1 cellular context compared by ENCODE assay signal in the genomic region with DNA sequence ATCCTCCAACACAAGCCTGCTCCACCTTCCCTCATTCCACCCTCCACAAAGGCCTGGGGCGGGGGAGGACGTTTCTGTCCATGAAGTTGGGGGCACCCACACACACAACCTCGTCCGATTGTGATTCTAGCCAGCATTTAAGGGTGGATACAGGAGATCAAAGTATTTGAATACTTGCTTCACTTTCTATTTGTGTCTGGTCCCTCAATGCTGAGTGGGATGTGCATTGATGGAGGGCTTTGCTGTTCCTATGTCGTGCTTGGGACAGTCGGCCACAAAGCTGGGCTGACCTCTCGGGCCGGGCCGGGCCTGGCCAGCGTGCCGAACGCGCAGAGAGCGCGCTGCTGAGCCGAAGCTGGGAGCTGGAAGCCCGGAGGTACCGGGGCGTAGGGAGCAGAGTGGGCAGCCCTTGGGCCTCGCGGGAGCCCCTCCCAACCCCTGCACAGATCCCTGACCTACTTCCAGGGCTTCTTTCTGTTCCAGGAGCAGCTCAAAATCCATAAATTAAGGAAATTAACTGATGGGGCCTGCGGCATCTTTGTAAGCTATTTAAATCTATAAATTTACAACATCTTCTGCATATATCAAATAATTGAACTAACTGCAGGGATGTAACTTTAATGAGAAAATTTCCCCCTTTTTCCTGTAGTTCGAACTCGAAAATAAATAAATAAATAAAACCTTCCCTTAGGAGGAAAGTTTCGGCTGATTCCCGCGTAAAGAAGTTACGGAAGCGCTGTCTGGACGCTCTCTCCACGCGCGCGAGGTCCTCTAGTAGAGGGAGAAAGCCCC.
TF ChIP-seq lines count a peak whose summit lies in the region.

No MANE protein-coding gene starts in this region.

TF ChIP-seq in H1, 55 proteins besides CTCF, POLR2A, EP300 and RAD21:
- 0 out of 4 replicates have a peak, but pooled peaks of 1 of the 2 experiments have one; percentile 28 for TF ChIP-seq SIN3A (conservative IDR thresholded peaks at IDR 0.05 in 1 of 2, IDR thresholded peaks at IDR 0.05 in 1 of 2; ENCODE audit: low read depth in 1 of 2, low read length in 2 of 2)
- TF ChIP-seq ASH2L (IDR thresholded peaks at IDR 0.05; ENCODE audit: low read length), result peak; percentile 17
- TF ChIP-seq PHF8 (conservative IDR thresholded peaks at IDR 0.05; ENCODE audit: low read depth, low read length), result no peak
- no peak for TF ChIP-seq HDAC6 (IDR thresholded peaks at IDR 0.05; ENCODE audit: low read depth, low read length)
- TF ChIP-seq, protein P1, sequence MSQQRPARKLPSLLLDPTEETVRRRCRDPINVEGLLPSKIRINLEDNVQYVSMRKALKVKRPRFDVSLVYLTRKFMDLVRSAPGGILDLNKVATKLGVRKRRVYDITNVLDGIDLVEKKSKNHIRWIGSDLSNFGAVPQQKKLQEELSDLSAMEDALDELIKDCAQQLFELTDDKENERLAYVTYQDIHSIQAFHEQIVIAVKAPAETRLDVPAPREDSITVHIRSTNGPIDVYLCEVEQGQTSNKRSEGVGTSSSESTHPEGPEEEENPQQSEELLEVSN (IDR thresholded peaks at IDR 0.05), result peak; percentile 35; the same call in 1 of the 2 replicates
- no peak for TF ChIP-seq CBX8 (IDR thresholded peaks at IDR 0.05; ENCODE audit: borderline replicate concordance, low read depth, low read length)
- TF ChIP-seq SIRT6 (IDR thresholded peaks at IDR 0.05; ENCODE audit: low read length), result no peak
- no peak for TF ChIP-seq RXRA (IDR thresholded peaks at IDR 0.05; ENCODE audit: insufficient read depth, low read depth, low read length)
- no peak for TF ChIP-seq SAP30 (IDR thresholded peaks at IDR 0.05; ENCODE audit: insufficient read depth, insufficient replicate concordance, low read length)
- TF ChIP-seq, protein P2, sequence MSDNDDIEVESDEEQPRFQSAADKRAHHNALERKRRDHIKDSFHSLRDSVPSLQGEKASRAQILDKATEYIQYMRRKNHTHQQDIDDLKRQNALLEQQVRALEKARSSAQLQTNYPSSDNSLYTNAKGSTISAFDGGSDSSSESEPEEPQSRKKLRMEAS (IDR thresholded peaks at IDR 0.05), result peak; percentile 39; the same call in 1 of the 2 replicates
- TF ChIP-seq SIX5 (IDR thresholded peaks at IDR 0.05; ENCODE audit: low read depth, low read length), result no peak
